ENCODE assay signal across 10 cellular contexts in the genomic region with DNA sequence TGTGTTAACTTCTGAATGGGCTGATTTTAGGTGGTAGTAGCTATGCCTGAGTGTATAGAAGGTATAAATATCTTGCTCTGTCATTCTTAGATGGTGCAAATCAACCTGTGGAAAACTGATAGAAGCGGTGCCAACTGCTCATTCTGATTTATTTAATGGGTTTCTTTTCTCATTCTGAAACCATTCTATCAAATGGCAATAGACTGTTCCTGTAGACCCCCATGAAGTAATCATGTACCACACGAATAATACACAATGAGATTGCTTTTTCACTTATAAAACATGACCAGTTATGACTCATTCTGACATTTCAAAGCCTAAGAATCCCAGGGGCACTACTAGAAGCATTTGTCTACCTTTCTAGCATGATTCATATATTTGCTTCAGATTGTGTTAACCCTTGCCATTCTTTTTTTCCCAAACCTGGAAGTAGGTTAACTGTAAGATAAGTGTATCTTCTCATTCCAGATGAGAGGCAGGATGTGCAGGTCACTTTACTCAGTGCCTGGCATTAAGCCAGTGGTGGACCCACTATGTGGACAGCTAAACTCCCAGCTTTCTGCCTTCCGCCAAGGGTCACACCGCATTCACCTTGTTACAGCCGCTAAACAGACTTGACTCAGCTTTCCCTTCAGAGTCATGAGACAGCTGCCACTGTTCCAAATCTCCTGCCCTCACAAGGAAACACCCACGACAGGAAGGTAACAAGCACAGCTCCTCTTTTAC. TPM values are rescaled to one million over a fixed set of nuclear protein-coding genes. Genes with fewer than 3 reads are reported as not detected.
DNase-seq lines count a peak whose midpoint lies in the region; ATAC-seq and TF ChIP-seq lines count a peak whose summit lies in the region.
"Had no signal": no experiment of that assay in that cellular context is flagged by ENCODE, and none has a peak within 500 bp of the region (broad histone marks: within the 10 kb centered on the region; RNA-seq: fewer than 3 reads in every experiment).

No MANE protein-coding gene starts in this region.

- DNase-seq in activated effector memory CD4-positive, alpha-beta T cell treated with anti-CD3 and anti-CD28 coated beads, Interleukin-2, amount 50 U/mL, for 16 hours = peak; percentile 73
- no peak for DNase-seq in activated effector memory CD4-positive, alpha-beta T cell treated with Interleukin-2 at 50 U/mL for 16 hours
- DNase-seq in activated T-cell treated with anti-CD3 and anti-CD28 coated beads, Interleukin-2, amount 50 U/mL, for 4 hours = no peak
- peak in 34 of 42 donors; percentile 21 to 81 (median 48) for DNase-seq in head of caudate nucleus
- DNase-seq in type B pancreatic cell (ENCODE audit: extremely low spot score, unreplicated experiment) = no peak
- DNase-seq in Ammon's horn (ENCODE audit: low spot score) = no peak
- no peak for DNase-seq in NOMO-1 treated with DMSO at 0.1 percent for 48 hours (lab: John Stamatoyannopoulos, UW; ENCODE audit: unreplicated experiment)
- DNase-seq: NCI-H2029 had no signal

- peak overlapping the region; percentile 79 for H3K27ac Mint-ChIP-seq in type B pancreatic cell

- no peak for TF ChIP-seq CTCF in type B pancreatic cell (conservative IDR thresholded peaks at IDR 0.05)

- intact Hi-C loops in head of caudate nucleus (cut with DNase I) = no loop called here

- no peaks in the 10 kb centered on the region for H3K36me3 Mint-ChIP-seq in activated T-cell treated with anti-CD3 and anti-CD28 coated beads, Interleukin-2, amount 50 U/mL, for 4 hours (ENCODE audit: insufficient read depth)
- H3K36me3 Mint-ChIP-seq in type B pancreatic cell = no peaks in the 10 kb centered on the region

- peaks cover 6% of the 10 kb centered on the region for H3K27me3 Mint-ChIP-seq in activated T-cell treated with anti-CD3 and anti-CD28 coated beads, Interleukin-2, amount 50 U/mL, for 4 hours (ENCODE audit: low read depth)
- peaks cover 10% of the 10 kb centered on the region for H3K27me3 Mint-ChIP-seq in type B pancreatic cell

- H3K9me3 Mint-ChIP-seq in activated T-cell treated with anti-CD3 and anti-CD28 coated beads, Interleukin-2, amount 50 U/mL, for 4 hours = no peaks in the 10 kb centered on the region
- no peaks in the 10 kb centered on the region for H3K9me3 Mint-ChIP-seq in type B pancreatic cell

- H3K4me3 Mint-ChIP-seq in activated T-cell treated with anti-CD3 and anti-CD28 coated beads, Interleukin-2, amount 50 U/mL, for 4 hours = no peak overlapping the region
- H3K4me3 Mint-ChIP-seq in type B pancreatic cell = no peak overlapping the region
- H3K4me3 Mint-ChIP-seq: CD14-positive monocyte had no signal

- peak; percentile 93 to 96 for ATAC-seq in activated T-cell treated with anti-CD3 and anti-CD28 coated beads, Interleukin-2, amount 50 U/mL, for 4 hours
- no peak for ATAC-seq in GM18511 (IDR thresholded peaks at IDR 0.05; ENCODE audit: unreplicated experiment)

- H3K4me1 Mint-ChIP-seq in activated T-cell treated with anti-CD3 and anti-CD28 coated beads, Interleukin-2, amount 50 U/mL, for 4 hours (ENCODE audit: low read depth) = peaks cover 23% of the 10 kb centered on the region
- peaks cover 4% of the 10 kb centered on the region for H3K4me1 Mint-ChIP-seq in type B pancreatic cell (ENCODE audit: unreplicated experiment)

RNA-seq across cellular contexts. Expression of gene SLC16A11, which starts 16.4 kb away (rescaled TPM):
- 1 to 10 TPM in 2 of 3 donors, under 1 TPM in 1; 0.63 to 1.3 (median 1.1) TPM for total RNA-seq in activated T-cell treated with anti-CD3 and anti-CD28 coated beads, Interleukin-2, amount 50 U/mL, for 4 hours
- total RNA-seq in type B pancreatic cell (ENCODE audit: low replicate concordance) = 3.9 and 10.5 TPM in 2 replicates

RNA-seq across cellular contexts. Expression of gene CLEC10A, which starts 19.7 kb away (rescaled TPM):
- not detected for total RNA-seq in activated T-cell treated with anti-CD3 and anti-CD28 coated beads, Interleukin-2, amount 50 U/mL, for 4 hours
- total RNA-seq in type B pancreatic cell (ENCODE audit: low replicate concordance) = not detected in 2 replicates

RNA-seq across cellular contexts. Expression of gene SLC16A13, which starts 24.5 kb away (rescaled TPM):
- total RNA-seq in activated T-cell treated with anti-CD3 and anti-CD28 coated beads, Interleukin-2, amount 50 U/mL, for 4 hours = 1 to 10 TPM; 5.7 to 7.0 (median 6.7) TPM
- 13.5 and 15.5 TPM in 2 replicates for total RNA-seq in type B pancreatic cell (ENCODE audit: low replicate concordance)

RNA-seq across cellular contexts. Expression of gene BCL6B, which starts 37.5 kb away (rescaled TPM):
- under 1 TPM; 0.21 to 0.41 (median 0.25) TPM for total RNA-seq in activated T-cell treated with anti-CD3 and anti-CD28 coated beads, Interleukin-2, amount 50 U/mL, for 4 hours
- not detected in 2 replicates for total RNA-seq in type B pancreatic cell (ENCODE audit: low replicate concordance)

RNA-seq across cellular contexts. Expression of gene RNASEK, which starts 47.9 kb away (rescaled TPM):
- total RNA-seq in activated T-cell treated with anti-CD3 and anti-CD28 coated beads, Interleukin-2, amount 50 U/mL, for 4 hours = 100 to 1,000 TPM; 138 to 150 (median 139) TPM
- total RNA-seq in type B pancreatic cell (ENCODE audit: low replicate concordance) = 176 and 208 TPM in 2 replicates

Comparison
In these comparisons a context has a peak if more than half of its experiments do, and no peak if none do; other contexts are left out.
1. DNase-seq: peak in activated effector memory CD4-positive, alpha-beta T cell treated with anti-CD3 and anti-CD28 coated beads, Interleukin-2, amount 50 U/mL, for 16 hours (single experiment) and head of caudate nucleus (34 of 42); none in activated effector memory CD4-positive, alpha-beta T cell treated with Interleukin-2 at 50 U/mL for 16 hours (single experiment), activated T-cell treated with anti-CD3 and anti-CD28 coated beads, Interleukin-2, amount 50 U/mL, for 4 hours (single experiment), type B pancreatic cell (single experiment), Ammon's horn (single experiment) and NOMO-1 treated with DMSO at 0.1 percent for 48 hours (single experiment).